2 cellular contexts compared by ENCODE assay signal in the genomic region with DNA sequence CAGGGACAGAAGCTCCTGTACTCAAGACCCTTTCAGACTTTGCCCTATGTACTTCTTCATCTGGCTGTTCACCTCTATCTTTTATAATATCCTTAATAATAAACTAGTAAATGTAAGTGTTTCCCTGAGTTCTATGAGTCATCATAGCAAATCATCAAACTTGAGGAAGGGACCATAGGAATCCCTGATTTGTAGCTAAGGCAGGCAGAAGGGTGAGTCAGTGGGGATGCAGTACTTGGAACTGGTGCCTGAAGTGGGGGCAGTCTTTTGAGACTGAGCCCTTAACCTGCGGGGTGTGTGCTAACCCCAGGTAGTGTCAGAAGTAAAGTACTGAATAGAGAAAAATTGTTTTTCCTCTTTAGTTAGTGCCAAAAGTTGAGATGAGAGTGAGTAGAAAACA.
TF ChIP-seq lines count a peak whose summit lies in the region.

No MANE protein-coding gene starts in this region.

TF ChIP-seq in A549, 52 proteins besides CTCF, POLR2A, EP300 and RAD21:
- no peak for TF ChIP-seq CBX8 (IDR thresholded peaks at IDR 0.05)
- no peak for TF ChIP-seq FOSL2 (IDR thresholded peaks at IDR 0.05)
- TF ChIP-seq FOSL2 (CRISPR knock-in tag; IDR thresholded peaks at IDR 0.05) = peak; percentile 57

TF ChIP-seq in HepG2, 621 proteins besides CTCF, POLR2A, EP300 and RAD21:
- TF ChIP-seq RFXAP (CRISPR knock-in tag; IDR thresholded peaks at IDR 0.05; ENCODE audit: borderline replicate concordance) = no peak
- TF ChIP-seq HHEX (CRISPR knock-in tag; IDR thresholded peaks at IDR 0.05) = no peak
- TF ChIP-seq ZNF792 (CRISPR knock-in tag; IDR thresholded peaks at IDR 0.05) = no peak
- TF ChIP-seq ZMYM2 (CRISPR knock-in tag; IDR thresholded peaks at IDR 0.05) = no peak
- no peak for TF ChIP-seq HIVEP1 (CRISPR knock-in tag; IDR thresholded peaks at IDR 0.05)
- TF ChIP-seq, protein P1, sequence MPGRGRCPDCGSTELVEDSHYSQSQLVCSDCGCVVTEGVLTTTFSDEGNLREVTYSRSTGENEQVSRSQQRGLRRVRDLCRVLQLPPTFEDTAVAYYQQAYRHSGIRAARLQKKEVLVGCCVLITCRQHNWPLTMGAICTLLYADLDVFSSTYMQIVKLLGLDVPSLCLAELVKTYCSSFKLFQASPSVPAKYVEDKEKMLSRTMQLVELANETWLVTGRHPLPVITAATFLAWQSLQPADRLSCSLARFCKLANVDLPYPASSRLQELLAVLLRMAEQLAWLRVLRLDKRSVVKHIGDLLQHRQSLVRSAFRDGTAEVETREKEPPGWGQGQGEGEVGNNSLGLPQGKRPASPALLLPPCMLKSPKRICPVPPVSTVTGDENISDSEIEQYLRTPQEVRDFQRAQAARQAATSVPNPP (CRISPR knock-in tag; IDR thresholded peaks at IDR 0.05) = no peak
